ENCODE assay signal across 28 cellular contexts in genomic region chr5:11609570-11610322, GRCh38.
"Had no signal": no experiment of that assay in that cellular context is flagged by ENCODE, and none has a peak within 500 bp of the region (broad histone marks: within the 10 kb centered on the region; RNA-seq: fewer than 3 reads in every experiment).

No MANE protein-coding gene starts in this region.

- DNase-seq: activated CD4-positive, alpha-beta T cell treated with anti-CD3 and anti-CD28 coated beads for 4 hours; activated CD4-positive, alpha-beta T cell treated with anti-CD3 and anti-CD28 coated beads, Interleukin-2, amount 50 U/mL, for 4 hours; activated effector memory CD4-positive, alpha-beta T cell treated with Interleukin-2 at 50 U/mL for 16 hours; activated naive CD4-positive, alpha-beta T cell treated with Interleukin-2 at 50 U/mL for 16 hours; activated naive CD8-positive, alpha-beta T cell treated with anti-CD3 and anti-CD28 coated beads for 36 hours; activated T-cell treated with anti-CD3 and anti-CD28 coated beads for 4 hours; adrenal gland; aorta; dorsolateral prefrontal cortex; effector memory CD4-positive, alpha-beta T cell; mesendoderm; sigmoid colon; stimulated activated naive CD4-positive, alpha-beta T cell treated with Interleukin-2 at 50 U/mL for 16 hours; SW 1271; T-helper 9 cell had no signal

- H3K36me3 Mint-ChIP-seq: activated naive CD8-positive, alpha-beta T cell treated with anti-CD3 and anti-CD28 coated beads for 36 hours; brain; type B pancreatic cell had no signal

- H3K27me3 Mint-ChIP-seq: activated naive CD8-positive, alpha-beta T cell treated with anti-CD3 and anti-CD28 coated beads for 36 hours; brain had no signal

- H3K27ac Mint-ChIP-seq: activated naive CD8-positive, alpha-beta T cell treated with anti-CD3 and anti-CD28 coated beads for 36 hours; T-helper 1 cell treated with Interleukin-12 subunit alpha and Interleukin-12 subunit beta and Interleukin-4 antibody, amounts not matched to agents 30 μg/mL and 1 μg/mL, for 36 hours; type B pancreatic cell had no signal

- H3K9me3 ChIP-seq: adrenal gland, sigmoid colon, thoracic aorta, vagina had no signal

- H3K27me3 ChIP-seq: adrenal gland, cardiac muscle cell, dorsolateral prefrontal cortex, hepatocyte, sigmoid colon, vagina had no signal

- H3K27ac ChIP-seq: adrenal gland, cardiac muscle cell, coronary artery, hepatocyte, sigmoid colon, thoracic aorta, vagina, VCaP had no signal

- H3K9me3 Mint-ChIP-seq: activated naive CD8-positive, alpha-beta T cell treated with anti-CD3 and anti-CD28 coated beads for 36 hours; nephron; T-helper 1 cell treated with Interleukin-12 subunit alpha and Interleukin-12 subunit beta and Interleukin-4 antibody, amounts not matched to agents 30 μg/mL and 1 μg/mL, for 36 hours had no signal

- H3K36me3 ChIP-seq: adrenal gland, cardiac muscle cell, sigmoid colon, thoracic aorta, vagina had no signal

- H3K4me1 ChIP-seq: adrenal gland, sigmoid colon, vagina had no signal

- ATAC-seq: left lobe of liver had no signal

- H3K4me3 Mint-ChIP-seq: activated naive CD8-positive, alpha-beta T cell treated with anti-CD3 and anti-CD28 coated beads for 36 hours; brain; nephron; T-helper 1 cell treated with Interleukin-12 subunit alpha and Interleukin-12 subunit beta and Interleukin-4 antibody, amounts not matched to agents 30 μg/mL and 1 μg/mL, for 36 hours; type B pancreatic cell had no signal

- H3K4me3 ChIP-seq: adrenal gland, cardiac muscle cell, coronary artery, dorsolateral prefrontal cortex, hepatocyte, lung, sigmoid colon, smooth muscle cell, thoracic aorta, vagina had no signal

- H3K4me1 Mint-ChIP-seq: activated naive CD8-positive, alpha-beta T cell treated with anti-CD3 and anti-CD28 coated beads for 36 hours; nephron had no signal
